9 cellular contexts compared by ENCODE assay signal in genomic region chr13:24124789-24125476, GRCh38. TPM values are rescaled to one million over a fixed set of nuclear protein-coding genes. Genes with fewer than 3 reads are reported as not detected.
DNase-seq lines count a peak whose midpoint lies in the region; ATAC-seq lines count a peak whose summit lies in the region.
"Had no signal": no experiment of that assay in that cellular context is flagged by ENCODE, and none has a peak within 500 bp of the region (broad histone marks: within the 10 kb centered on the region; RNA-seq: fewer than 3 reads in every experiment).

No MANE protein-coding gene starts in this region.

- ATAC-seq in GM18868 (IDR thresholded peaks at IDR 0.05; ENCODE audit: unreplicated experiment) = peak; percentile 86
- peak; percentile 88 for ATAC-seq in GM21717 (IDR thresholded peaks at IDR 0.05; ENCODE audit: unreplicated experiment)
- ATAC-seq in HG03439 (IDR thresholded peaks at IDR 0.05; ENCODE audit: unreplicated experiment) = peak; percentile 82
- ATAC-seq in Right ventricle myocardium inferior = no peak
- no peak for ATAC-seq in left lobe of liver

- DNase-seq in medulla oblongata (ENCODE audit: extremely low spot score) (peak; percentile 69), NCI-H226 (no peak), amniotic stem cell (lab: John Stamatoyannopoulos, UW) (no peak), Right ventricle myocardium inferior (ENCODE audit: missing footprints) (no peak), left lobe of liver (ENCODE audit: low spot score) (no peak)
- DNase-seq: MG63 had no signal

- intact Hi-C loops in Right ventricle myocardium inferior (cut with DNase I) = no loop called here

RNA-seq across cellular contexts. Expression of gene SPATA13, which starts 35.6 kb away (rescaled TPM):
- 9.9 TPM for total RNA-seq in Right ventricle myocardium inferior
- 24.7 TPM for total RNA-seq in left lobe of liver

Comparison
In these comparisons a context has a peak if more than half of its experiments do, and no peak if none do; other contexts are left out.
1. ATAC-seq: peak in GM18868 (single experiment), GM21717 (single experiment) and HG03439 (single experiment); none in Right ventricle myocardium inferior (single experiment) and left lobe of liver (single experiment).